Comparison of ENCODE assay signal across 1 cellular context in genomic region chr19:7908078-7908699, GRCh38.
TF ChIP-seq lines count a peak whose summit lies in the region.

No MANE protein-coding gene starts in this region.

TF ChIP-seq in K562, 482 proteins besides CTCF, POLR2A, EP300 and RAD21:
- TF ChIP-seq NFIC (IDR thresholded peaks at IDR 0.05) (peak; percentile 47), MYNN (IDR thresholded peaks at IDR 0.05) (0 out of 2 replicates have a peak, but pooled peaks have one; percentile 17), MYNN (CRISPR knock-in tag; IDR thresholded peaks at IDR 0.05) (no peak), CREM (IDR thresholded peaks at IDR 0.05; ENCODE audit: low read depth) (peak; percentile 52), JUND (IDR thresholded peaks at IDR 0.05; ENCODE audit: borderline replicate concordance, low read depth, low read length) (0 out of 2 replicates have a peak, but pooled peaks have one; percentile 33), JUND (tag; IDR thresholded peaks at IDR 0.05; ENCODE audit: borderline replicate concordance, low read depth, low read length) (peak; percentile 41; the same call in 1 of the 3 replicates), RAD51 (IDR thresholded peaks at IDR 0.05; ENCODE audit: borderline replicate concordance, low read depth) (no peak), PRDM10 (IDR thresholded peaks at IDR 0.05; ENCODE audit: partially characterized antibody) (peak; percentile 29), ATF1 (CRISPR knock-in tag; IDR thresholded peaks at IDR 0.05) (no peak), ATF1 (tag; IDR thresholded peaks at IDR 0.05) (peak; percentile 74), ZFP30 (CRISPR knock-in tag; IDR thresholded peaks at IDR 0.05; ENCODE audit: borderline replicate concordance) (no peak), ATF7 (IDR thresholded peaks at IDR 0.05) (peak; percentile 38; the same call in 1 of the 2 replicates), EGR1 (conservative IDR thresholded peaks at IDR 0.05) (peak; percentile 77), SREBF1 (IDR thresholded peaks at IDR 0.05; ENCODE audit: borderline replicate concordance, low read depth, low read length) (no peak), ZNF384 (IDR thresholded peaks at IDR 0.05; ENCODE audit: low read depth, low read length) (peak; percentile 97)
- TF ChIP-seq, protein P1, sequence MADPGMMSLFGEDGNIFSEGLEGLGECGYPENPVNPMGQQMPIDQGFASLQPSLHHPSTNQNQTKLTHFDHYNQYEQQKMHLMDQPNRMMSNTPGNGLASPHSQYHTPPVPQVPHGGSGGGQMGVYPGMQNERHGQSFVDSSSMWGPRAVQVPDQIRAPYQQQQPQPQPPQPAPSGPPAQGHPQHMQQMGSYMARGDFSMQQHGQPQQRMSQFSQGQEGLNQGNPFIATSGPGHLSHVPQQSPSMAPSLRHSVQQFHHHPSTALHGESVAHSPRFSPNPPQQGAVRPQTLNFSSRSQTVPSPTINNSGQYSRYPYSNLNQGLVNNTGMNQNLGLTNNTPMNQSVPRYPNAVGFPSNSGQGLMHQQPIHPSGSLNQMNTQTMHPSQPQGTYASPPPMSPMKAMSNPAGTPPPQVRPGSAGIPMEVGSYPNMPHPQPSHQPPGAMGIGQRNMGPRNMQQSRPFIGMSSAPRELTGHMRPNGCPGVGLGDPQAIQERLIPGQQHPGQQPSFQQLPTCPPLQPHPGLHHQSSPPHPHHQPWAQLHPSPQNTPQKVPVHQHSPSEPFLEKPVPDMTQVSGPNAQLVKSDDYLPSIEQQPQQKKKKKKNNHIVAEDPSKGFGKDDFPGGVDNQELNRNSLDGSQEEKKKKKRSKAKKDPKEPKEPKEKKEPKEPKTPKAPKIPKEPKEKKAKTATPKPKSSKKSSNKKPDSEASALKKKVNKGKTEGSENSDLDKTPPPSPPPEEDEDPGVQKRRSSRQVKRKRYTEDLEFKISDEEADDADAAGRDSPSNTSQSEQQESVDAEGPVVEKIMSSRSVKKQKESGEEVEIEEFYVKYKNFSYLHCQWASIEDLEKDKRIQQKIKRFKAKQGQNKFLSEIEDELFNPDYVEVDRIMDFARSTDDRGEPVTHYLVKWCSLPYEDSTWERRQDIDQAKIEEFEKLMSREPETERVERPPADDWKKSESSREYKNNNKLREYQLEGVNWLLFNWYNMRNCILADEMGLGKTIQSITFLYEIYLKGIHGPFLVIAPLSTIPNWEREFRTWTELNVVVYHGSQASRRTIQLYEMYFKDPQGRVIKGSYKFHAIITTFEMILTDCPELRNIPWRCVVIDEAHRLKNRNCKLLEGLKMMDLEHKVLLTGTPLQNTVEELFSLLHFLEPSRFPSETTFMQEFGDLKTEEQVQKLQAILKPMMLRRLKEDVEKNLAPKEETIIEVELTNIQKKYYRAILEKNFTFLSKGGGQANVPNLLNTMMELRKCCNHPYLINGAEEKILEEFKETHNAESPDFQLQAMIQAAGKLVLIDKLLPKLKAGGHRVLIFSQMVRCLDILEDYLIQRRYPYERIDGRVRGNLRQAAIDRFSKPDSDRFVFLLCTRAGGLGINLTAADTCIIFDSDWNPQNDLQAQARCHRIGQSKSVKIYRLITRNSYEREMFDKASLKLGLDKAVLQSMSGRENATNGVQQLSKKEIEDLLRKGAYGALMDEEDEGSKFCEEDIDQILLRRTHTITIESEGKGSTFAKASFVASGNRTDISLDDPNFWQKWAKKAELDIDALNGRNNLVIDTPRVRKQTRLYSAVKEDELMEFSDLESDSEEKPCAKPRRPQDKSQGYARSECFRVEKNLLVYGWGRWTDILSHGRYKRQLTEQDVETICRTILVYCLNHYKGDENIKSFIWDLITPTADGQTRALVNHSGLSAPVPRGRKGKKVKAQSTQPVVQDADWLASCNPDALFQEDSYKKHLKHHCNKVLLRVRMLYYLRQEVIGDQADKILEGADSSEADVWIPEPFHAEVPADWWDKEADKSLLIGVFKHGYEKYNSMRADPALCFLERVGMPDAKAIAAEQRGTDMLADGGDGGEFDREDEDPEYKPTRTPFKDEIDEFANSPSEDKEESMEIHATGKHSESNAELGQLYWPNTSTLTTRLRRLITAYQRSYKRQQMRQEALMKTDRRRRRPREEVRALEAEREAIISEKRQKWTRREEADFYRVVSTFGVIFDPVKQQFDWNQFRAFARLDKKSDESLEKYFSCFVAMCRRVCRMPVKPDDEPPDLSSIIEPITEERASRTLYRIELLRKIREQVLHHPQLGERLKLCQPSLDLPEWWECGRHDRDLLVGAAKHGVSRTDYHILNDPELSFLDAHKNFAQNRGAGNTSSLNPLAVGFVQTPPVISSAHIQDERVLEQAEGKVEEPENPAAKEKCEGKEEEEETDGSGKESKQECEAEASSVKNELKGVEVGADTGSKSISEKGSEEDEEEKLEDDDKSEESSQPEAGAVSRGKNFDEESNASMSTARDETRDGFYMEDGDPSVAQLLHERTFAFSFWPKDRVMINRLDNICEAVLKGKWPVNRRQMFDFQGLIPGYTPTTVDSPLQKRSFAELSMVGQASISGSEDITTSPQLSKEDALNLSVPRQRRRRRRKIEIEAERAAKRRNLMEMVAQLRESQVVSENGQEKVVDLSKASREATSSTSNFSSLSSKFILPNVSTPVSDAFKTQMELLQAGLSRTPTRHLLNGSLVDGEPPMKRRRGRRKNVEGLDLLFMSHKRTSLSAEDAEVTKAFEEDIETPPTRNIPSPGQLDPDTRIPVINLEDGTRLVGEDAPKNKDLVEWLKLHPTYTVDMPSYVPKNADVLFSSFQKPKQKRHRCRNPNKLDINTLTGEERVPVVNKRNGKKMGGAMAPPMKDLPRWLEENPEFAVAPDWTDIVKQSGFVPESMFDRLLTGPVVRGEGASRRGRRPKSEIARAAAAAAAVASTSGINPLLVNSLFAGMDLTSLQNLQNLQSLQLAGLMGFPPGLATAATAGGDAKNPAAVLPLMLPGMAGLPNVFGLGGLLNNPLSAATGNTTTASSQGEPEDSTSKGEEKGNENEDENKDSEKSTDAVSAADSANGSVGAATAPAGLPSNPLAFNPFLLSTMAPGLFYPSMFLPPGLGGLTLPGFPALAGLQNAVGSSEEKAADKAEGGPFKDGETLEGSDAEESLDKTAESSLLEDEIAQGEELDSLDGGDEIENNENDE (IDR thresholded peaks at IDR 0.05; ENCODE audit: low read depth, low read length) = no peak
- TF ChIP-seq, protein P2, sequence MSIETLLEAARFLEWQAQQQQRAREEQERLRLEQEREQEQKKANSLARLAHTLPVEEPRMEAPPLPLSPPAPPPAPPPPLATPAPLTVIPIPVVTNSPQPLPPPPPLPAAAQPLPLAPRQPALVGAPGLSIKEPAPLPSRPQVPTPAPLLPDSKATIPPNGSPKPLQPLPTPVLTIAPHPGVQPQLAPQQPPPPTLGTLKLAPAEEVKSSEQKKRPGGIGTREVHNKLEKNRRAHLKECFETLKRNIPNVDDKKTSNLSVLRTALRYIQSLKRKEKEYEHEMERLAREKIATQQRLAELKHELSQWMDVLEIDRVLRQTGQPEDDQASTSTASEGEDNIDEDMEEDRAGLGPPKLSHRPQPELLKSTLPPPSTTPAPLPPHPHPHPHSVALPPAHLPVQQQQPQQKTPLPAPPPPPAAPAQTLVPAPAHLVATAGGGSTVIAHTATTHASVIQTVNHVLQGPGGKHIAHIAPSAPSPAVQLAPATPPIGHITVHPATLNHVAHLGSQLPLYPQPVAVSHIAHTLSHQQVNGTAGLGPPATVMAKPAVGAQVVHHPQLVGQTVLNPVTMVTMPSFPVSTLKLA (conservative IDR thresholded peaks at IDR 0.05) = peak in 1 of 2 experiments; percentile 31; a peak in 1 of 4 replicates
- TF ChIP-seq, protein P3, sequence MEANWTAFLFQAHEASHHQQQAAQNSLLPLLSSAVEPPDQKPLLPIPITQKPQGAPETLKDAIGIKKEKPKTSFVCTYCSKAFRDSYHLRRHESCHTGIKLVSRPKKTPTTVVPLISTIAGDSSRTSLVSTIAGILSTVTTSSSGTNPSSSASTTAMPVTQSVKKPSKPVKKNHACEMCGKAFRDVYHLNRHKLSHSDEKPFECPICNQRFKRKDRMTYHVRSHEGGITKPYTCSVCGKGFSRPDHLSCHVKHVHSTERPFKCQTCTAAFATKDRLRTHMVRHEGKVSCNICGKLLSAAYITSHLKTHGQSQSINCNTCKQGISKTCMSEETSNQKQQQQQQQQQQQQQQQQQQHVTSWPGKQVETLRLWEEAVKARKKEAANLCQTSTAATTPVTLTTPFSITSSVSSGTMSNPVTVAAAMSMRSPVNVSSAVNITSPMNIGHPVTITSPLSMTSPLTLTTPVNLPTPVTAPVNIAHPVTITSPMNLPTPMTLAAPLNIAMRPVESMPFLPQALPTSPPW (CRISPR knock-in tag; IDR thresholded peaks at IDR 0.05) = peak; percentile 65
